ENCODE assay signal across 9 cellular contexts in genomic region chr2:130728007-130728454, GRCh38. TPM values are rescaled to one million over a fixed set of nuclear protein-coding genes. Genes with fewer than 3 reads are reported as not detected.
DNase-seq lines count a peak whose midpoint lies in the region; ATAC-seq and TF ChIP-seq lines count a peak whose summit lies in the region.
"Had no signal": no experiment of that assay in that cellular context is flagged by ENCODE, and none has a peak within 500 bp of the region (broad histone marks: within the 10 kb centered on the region; RNA-seq: fewer than 3 reads in every experiment).

No MANE protein-coding gene starts in this region.

- no peak for TF ChIP-seq POLR2A in suprapubic skin (IDR thresholded peaks at IDR 0.05)

- H3K27me3 ChIP-seq in CD4-positive, alpha-beta T cell (ENCODE audit: control insufficient read depth, insufficient read depth, low read length) = no peaks in the 10 kb centered on the region
- H3K27me3 ChIP-seq in mesendoderm (ENCODE audit: insufficient read depth, low read length, poor library complexity) = no peaks in the 10 kb centered on the region
- peaks cover 13% of the 10 kb centered on the region for H3K27me3 ChIP-seq in suprapubic skin

- no peak overlapping the region for H2BK5ac ChIP-seq in mesendoderm (ENCODE audit: low read length)

- peak overlapping the region; percentile 88 for H3K4me3 Mint-ChIP-seq in CD4-positive, alpha-beta T cell

- no peaks in the 10 kb centered on the region for H3K27me3 Mint-ChIP-seq in CD4-positive, alpha-beta T cell

- POLR2A ChIA-PET in CD4-positive, alpha-beta T cell (lab: Charles Lee) = interaction anchor here (0.7 to 3.1 kb wide), 6 partner anchors 11 to 386 kb away, joined by 3 to 22 read pairs (median 6); partner anchors contain the start of genes ARHGEF4, FAM168B and IMP4
- POLR2A ChIA-PET in OCI-LY7 (lab: Charles Lee) = interaction anchor here (0.6 kb wide), 1 partner anchor 376 kb away, joined by 3 read pairs; no protein-coding TSS in a partner anchor

- ATAC-seq in CD4-positive, alpha-beta T cell (ENCODE audit: poor library complexity) = peak; percentile 50
- peak; percentile 18 for ATAC-seq in GM21825 (IDR thresholded peaks at IDR 0.05; ENCODE audit: unreplicated experiment)
- no peak for ATAC-seq in HG02571 (IDR thresholded peaks at IDR 0.05; ENCODE audit: unreplicated experiment)

- H2AK5ac ChIP-seq in mesendoderm (ENCODE audit: low read length) = no peak overlapping the region

- no peaks in the 10 kb centered on the region for H3K79me2 ChIP-seq in OCI-LY7 (ENCODE audit: insufficient read depth, low read depth, low read length)
- no peaks in the 10 kb centered on the region for H3K79me2 ChIP-seq in mesendoderm (ENCODE audit: control insufficient read depth, insufficient read depth, low read length)

- peak overlapping the region; percentile 69 for H3K9ac ChIP-seq in mesendoderm (ENCODE audit: low read length)

- H3K27ac Mint-ChIP-seq in CD4-positive, alpha-beta T cell = peak overlapping the region; percentile 90

- no peak overlapping the region for H3K4ac ChIP-seq in mesendoderm (ENCODE audit: low read depth, low read length)

- peak overlapping the region; percentile 91 for H3K56ac ChIP-seq in mesendoderm (ENCODE audit: low read length)

- no peak overlapping the region for H3K18ac ChIP-seq in mesendoderm (ENCODE audit: low read length)

- no CpG with 5 or more reads among the region's 12 CpGs for WGBS in mesendoderm (ENCODE audit: extremely low coverage, insufficient coverage, low lambda C conversion rate)
- WGBS in suprapubic skin = 27% methylated on average over 8 of the region's 12 CpGs

- no peak for TF ChIP-seq CTCF in CD4-positive, alpha-beta T cell (IDR thresholded peaks at IDR 0.05)
- TF ChIP-seq CTCF in OCI-LY7 (conservative IDR thresholded peaks at IDR 0.05; ENCODE audit: low read length) (no peak), suprapubic skin (IDR thresholded peaks at IDR 0.05) (no peak)

- H3K27ac ChIP-seq in CD4-positive, alpha-beta T cell (ENCODE audit: low read depth, low read length) = peak overlapping the region; percentile 26
- no peak overlapping the region for H3K27ac ChIP-seq in OCI-LY7 (ENCODE audit: low read depth, low read length, poor library complexity, severe bottlenecking)
- no peak overlapping the region for H3K27ac ChIP-seq in mesendoderm (ENCODE audit: low read depth, low read length)
- peak overlapping the region; percentile 27 for H3K27ac ChIP-seq in suprapubic skin

- no peaks in the 10 kb centered on the region for H3K9me2 ChIP-seq in OCI-LY7 (ENCODE audit: insufficient read depth, low read length)

- no peaks in the 10 kb centered on the region for H3K36me3 Mint-ChIP-seq in CD4-positive, alpha-beta T cell (ENCODE audit: low read depth)

- no peak for TF ChIP-seq EP300 in suprapubic skin (IDR thresholded peaks at IDR 0.05)

- peak overlapping the region; percentile 62 for H3K4me3 ChIP-seq in OCI-LY7 (ENCODE audit: low read depth, low read length, poor library complexity, severe bottlenecking)
- H3K4me3 ChIP-seq in mesendoderm (ENCODE audit: low read length) = peak overlapping the region; percentile 49
- H3K4me3 ChIP-seq in suprapubic skin = peak overlapping the region; percentile 47

- H4K20me1 ChIP-seq in OCI-LY7 (ENCODE audit: insufficient read depth, low read length) = no peaks in the 10 kb centered on the region

- H3K23ac ChIP-seq in mesendoderm (ENCODE audit: low read length) = no peak overlapping the region

- intact Hi-C loops in CD4-positive, alpha-beta T cell (cut with DNase I, micrococcal nuclease) = loop anchor here in 1 of 2 experiments (5.0 to 10.0 kb wide), 4 partner anchors 353 to 543 kb away; partner anchors contain the start of genes FAM168B, IMP4, MZT2B and SMPD4
- intact Hi-C loops in OCI-LY7 (cut with micrococcal nuclease; ENCODE audit: unreplicated experiment) = no loop called here

- H3K36me3 ChIP-seq in OCI-LY7 (ENCODE audit: insufficient read depth, low read length) (no peaks in the 10 kb centered on the region), mesendoderm (ENCODE audit: control insufficient read depth, insufficient read depth, low read length) (no peaks in the 10 kb centered on the region), suprapubic skin (no peaks in the 10 kb centered on the region)

- BruUV-seq in OCI-LY7 (replicated peaks; lab: Mats Ljungman, UMichigan) = no TSS peak

- H2BK120ac ChIP-seq in mesendoderm (ENCODE audit: low read depth, low read length) = no peak overlapping the region

- CTCF ChIA-PET in CD4-positive, alpha-beta T cell (lab: Charles Lee) = interaction anchor here (1.3 kb wide), 1 partner anchor 69 kb away, joined by 3 read pairs; no protein-coding TSS in a partner anchor
- CTCF ChIA-PET in OCI-LY7 (lab: Charles Lee; ENCODE audit: unreplicated experiment) = no interaction called here

- H4K8ac ChIP-seq in mesendoderm (ENCODE audit: low read depth, low read length) = no peak overlapping the region

- H3K9me3 ChIP-seq in CD4-positive, alpha-beta T cell (ENCODE audit: control insufficient read depth, low read length) = no peaks in the 10 kb centered on the region
- H3K9me3 ChIP-seq in OCI-LY7 (ENCODE audit: low read length) (no peaks in the 10 kb centered on the region), suprapubic skin (no peaks in the 10 kb centered on the region)

- no peak overlapping the region for H4K5ac ChIP-seq in mesendoderm (ENCODE audit: low read length)

- peak in 3 of 10 experiments; percentile 10 to 37 (median 13) for DNase-seq in CD4-positive, alpha-beta T cell
- peak; percentile 17 for DNase-seq in OCI-LY7 (ENCODE audit: low spot score)
- peak; percentile 50 for DNase-seq in cerebellar cortex (ENCODE audit: low spot score)
- DNase-seq in mesendoderm = peak; percentile 51
- DNase-seq in suprapubic skin (ENCODE audit: low spot score in 2 of 2) = no peak
- DNase-seq in NCI-H446 treated with DMSO at 0.1 percent for 48 hours (lab: John Stamatoyannopoulos, UW) = no peak

- H3K79me1 ChIP-seq in mesendoderm (ENCODE audit: low read length) = no peaks in the 10 kb centered on the region

- H2AFZ ChIP-seq in OCI-LY7 (ENCODE audit: low read length) = peak overlapping the region; percentile 74

- peak overlapping the region; percentile 61 for H3K4me2 ChIP-seq in OCI-LY7 (ENCODE audit: low read length)
- H3K4me2 ChIP-seq in mesendoderm (ENCODE audit: low read length) = peak overlapping the region; percentile 93

- H3K4me1 ChIP-seq in OCI-LY7 (ENCODE audit: insufficient read depth, low read length, poor library complexity, severe bottlenecking) = peaks cover 11% of the 10 kb centered on the region
- H3K4me1 ChIP-seq in mesendoderm (ENCODE audit: control insufficient read depth, low read depth, low read length) = peaks cover 3% of the 10 kb centered on the region
- peaks cover 20% of the 10 kb centered on the region for H3K4me1 ChIP-seq in suprapubic skin

- no peaks in the 10 kb centered on the region for H3K9me3 Mint-ChIP-seq in CD4-positive, alpha-beta T cell

- H3K4me1 Mint-ChIP-seq in CD4-positive, alpha-beta T cell (ENCODE audit: low read depth) = no peaks in the 10 kb centered on the region

- H2BK15ac ChIP-seq in mesendoderm (replicated peaks; ENCODE audit: low read depth) = no peak overlapping the region

RNA-seq across cellular contexts. Expression of gene GPR148, which starts 0.8 kb away (rescaled TPM):
- total RNA-seq in CD4-positive, alpha-beta T cell = not detected
- total RNA-seq in OCI-LY7 (2014; rRNA removed; shearing (Covaris generic)) = not detected in 2 replicates
- not detected in 2 replicates for total RNA-seq in OCI-LY7 (2022)
- not detected for polyA plus RNA-seq in mesendoderm (2013, experiment 1 of 2)
- not detected for polyA plus RNA-seq in mesendoderm (2013, experiment 2 of 2)
- total RNA-seq in suprapubic skin = not detected
- total RNA-seq: glomerular endothelial cell had no signal

RNA-seq across cellular contexts. Expression of gene AMER3, which starts 27.3 kb away (rescaled TPM):
- not detected for total RNA-seq in CD4-positive, alpha-beta T cell
- total RNA-seq in OCI-LY7 (2014; rRNA removed; shearing (Covaris generic)) = not detected in 2 replicates
- not detected in 2 replicates for total RNA-seq in OCI-LY7 (2022)
- 0.25 TPM for polyA plus RNA-seq in mesendoderm (2013, experiment 1 of 2)
- 0.27 TPM for polyA plus RNA-seq in mesendoderm (2013, experiment 2 of 2)
- not detected for total RNA-seq in suprapubic skin
- total RNA-seq: glomerular endothelial cell had no signal

Comparison
In these comparisons a context has a peak if more than half of its experiments do, and no peak if none do; other contexts are left out.
1. DNase-seq: peak in OCI-LY7 (single experiment), cerebellar cortex (single experiment) and mesendoderm (single experiment); none in suprapubic skin (0 of 2) and NCI-H446 treated with DMSO at 0.1 percent for 48 hours (single experiment).
2. H3K27ac ChIP-seq: peak in CD4-positive, alpha-beta T cell (single experiment) and suprapubic skin (single experiment); none in OCI-LY7 (single experiment) and mesendoderm (single experiment).
3. Peak in every context shown above with its lines, with median percentiles within 50 percentile points of each other: H3K4me3 ChIP-seq.